Comparison of ENCODE assay signal across 8 cellular contexts in genomic region chr7:149771199-149771636, GRCh38. TPM values are rescaled to one million over a fixed set of nuclear protein-coding genes. Genes with fewer than 3 reads are reported as not detected.
DNase-seq lines count a peak whose midpoint lies in the region; ATAC-seq, FAIRE-seq and TF ChIP-seq lines count a peak whose summit lies in the region.

No MANE protein-coding gene starts in this region.

- H3K4me3 ChIP-seq in AG04449 (ENCODE audit: low read depth, low read length): peak overlapping the region; percentile 53
- H3K4me3 ChIP-seq in NB4 (ENCODE audit: low read depth, low read length): peak overlapping the region; percentile 40

- peak; percentile 19 for ATAC-seq in GM21526 (IDR thresholded peaks at IDR 0.05; ENCODE audit: low FRiP score, unreplicated experiment)
- peak in 1 of 2 donors; percentile 48 for ATAC-seq in naive thymus-derived CD8-positive, alpha-beta T cell

- peaks cover 13% of the 10 kb centered on the region for H3K36me3 Mint-ChIP-seq in chondrocyte (ENCODE audit: low read depth)
- H3K36me3 Mint-ChIP-seq in naive thymus-derived CD8-positive, alpha-beta T cell: peaks cover 0 to 11% (median 0%) of the 10 kb centered on the region in 3 donors

- FAIRE-seq in D721Med (lab: Jason Lieb, UNC): no peak

- DNase-seq in AG04449 (ENCODE audit: low read depth, low spot score) (no peak), NB4 (ENCODE audit: low read depth) (no peak), chondrocyte (ENCODE audit: low spot score) (peak; percentile 68), D721Med (ENCODE audit: insufficient read length, low spot score) (no peak), AML-193 (lab: John Stamatoyannopoulos, UW) (no peak), erythroblast (lab: John Stamatoyannopoulos, UW) (no peak)
- DNase-seq in naive thymus-derived CD8-positive, alpha-beta T cell: peak in 1 of 10 donors; percentile 4

- H3K27me3 Mint-ChIP-seq in chondrocyte (ENCODE audit: low read depth): peaks cover 22% of the 10 kb centered on the region
- H3K27me3 Mint-ChIP-seq in naive thymus-derived CD8-positive, alpha-beta T cell: no peaks in the 10 kb centered on the region

- POLR2A ChIA-PET in AG04449 (lab: Yijun Ruan, JAX): no interaction called here
- POLR2A ChIA-PET in naive thymus-derived CD8-positive, alpha-beta T cell (lab: Charles Lee): interaction anchor here (0.5 to 1.0 kb wide), 2 partner anchors 147 to 149 kb away, joined by 3 read pairs; no protein-coding TSS in a partner anchor

- TF ChIP-seq CTCF in AG04449 (IDR thresholded peaks at IDR 0.05; ENCODE audit: insufficient read depth, low read length, missing control alignments) (no peak), NB4 (IDR thresholded peaks at IDR 0.05; ENCODE audit: low read depth, low read length) (no peak), chondrocyte (IDR thresholded peaks at IDR 0.05) (no peak), D721Med (IDR thresholded peaks at IDR 0.05; ENCODE audit: insufficient read depth, missing control alignments) (no peak)

- no peak for TF ChIP-seq POLR2A in NB4 (IDR thresholded peaks at IDR 0.05; ENCODE audit: extremely low read depth, insufficient read length)
- TF ChIP-seq POLR2A in erythroblast (IDR thresholded peaks at IDR 0.05; ENCODE audit: low read length): no peak

- peaks cover 9% of the 10 kb centered on the region for H3K4me1 Mint-ChIP-seq in chondrocyte (ENCODE audit: low read depth)
- peaks cover 5 to 17% (median 12%) of the 10 kb centered on the region in 4 donors for H3K4me1 Mint-ChIP-seq in naive thymus-derived CD8-positive, alpha-beta T cell

- H3K9me3 Mint-ChIP-seq in chondrocyte (ENCODE audit: low read depth): no peaks in the 10 kb centered on the region
- peaks cover 0 to 1% (median 0%) of the 10 kb centered on the region in 9 donors for H3K9me3 Mint-ChIP-seq in naive thymus-derived CD8-positive, alpha-beta T cell

- CTCF ChIA-PET in AG04449 (lab: Yijun Ruan, JAX): interaction anchor here (1.1 kb wide), 2 partner anchors 29 to 146 kb away, joined by 3 to 4 read pairs; no protein-coding TSS in a partner anchor

- peak overlapping the region; percentile 58 for H3K4me3 Mint-ChIP-seq in chondrocyte (ENCODE audit: unreplicated experiment)
- H3K4me3 Mint-ChIP-seq in naive thymus-derived CD8-positive, alpha-beta T cell: peak overlapping the region; percentile 68 to 87 (median 73)

- H3K27ac Mint-ChIP-seq in chondrocyte (ENCODE audit: unreplicated experiment): no peak overlapping the region
- H3K27ac Mint-ChIP-seq in naive thymus-derived CD8-positive, alpha-beta T cell: peak overlapping the region in 6 of 10 donors; percentile 22 to 87 (median 44)

RNA-seq across cellular contexts. Expression of gene ZNF467, which starts 2.2 kb away (rescaled TPM):
- 2.3 to 3.5 TPM (median 3.1 TPM) in 3 replicates for total RNA-seq in chondrocyte
- total RNA-seq in naive thymus-derived CD8-positive, alpha-beta T cell: 1 to 10 TPM in 1 of 2 experiments, under 1 TPM in 1; 0.88 to 2.0 TPM
- polyA plus RNA-seq in naive thymus-derived CD8-positive, alpha-beta T cell: 1 to 10 TPM; 2.4 to 4.8 (median 4.4) TPM
